ENCODE assay signal across 8 cellular contexts in the genomic region with DNA sequence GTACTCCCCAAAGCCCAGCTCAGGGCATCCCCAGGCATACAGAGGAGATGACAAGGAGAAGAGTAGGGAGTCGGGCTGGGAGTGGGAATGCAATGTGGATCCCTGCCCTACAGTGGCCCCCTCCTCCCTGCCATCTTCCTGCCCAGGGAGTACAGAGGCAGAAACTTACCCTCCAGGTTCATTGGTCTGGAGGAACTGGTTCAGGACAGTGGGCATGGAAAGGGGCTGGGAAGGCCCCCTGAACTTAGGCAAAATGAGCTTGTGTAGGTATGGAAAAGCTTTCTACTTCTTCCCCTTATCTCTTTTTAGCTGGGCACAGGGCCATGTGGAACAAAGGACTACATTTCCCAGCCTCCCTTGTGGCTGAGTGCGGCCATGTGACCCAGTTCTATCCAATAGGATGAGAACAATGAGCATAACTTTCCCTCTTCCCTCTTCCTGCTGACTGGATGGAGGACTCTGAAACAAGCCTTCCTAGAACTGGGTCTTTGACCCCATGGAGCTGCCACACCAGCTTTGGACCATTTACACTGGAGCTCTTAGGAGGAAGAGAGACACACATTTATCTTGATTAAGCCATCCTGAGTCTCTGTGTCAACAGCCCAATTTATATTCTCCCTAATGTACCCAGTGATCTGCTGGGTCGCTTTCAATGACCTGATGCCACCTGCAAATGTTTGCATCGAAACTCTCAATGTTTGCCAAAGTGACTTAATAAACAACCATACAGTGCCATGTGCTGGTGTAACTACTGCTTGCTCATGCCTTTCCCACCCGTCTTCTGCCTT. TPM values are rescaled to one million over a fixed set of nuclear protein-coding genes. Genes with fewer than 3 reads are reported as not detected.
DNase-seq lines count a peak whose midpoint lies in the region; ATAC-seq and TF ChIP-seq lines count a peak whose summit lies in the region.

No MANE protein-coding gene starts in this region.

- peak overlapping the region; percentile 31 for H3K4me3 ChIP-seq in CD4-positive, CD25-positive, alpha-beta regulatory T cell (ENCODE audit: low read depth, low read length)
- no peak overlapping the region for H3K4me3 ChIP-seq in mucosa of descending colon

- TF ChIP-seq CTCF in endothelial cell (IDR thresholded peaks at IDR 0.05; ENCODE audit: unreplicated experiment) (no peak), mucosa of descending colon (IDR thresholded peaks at IDR 0.05) (no peak)

- H3K9me3 ChIP-seq in CD4-positive, CD25-positive, alpha-beta regulatory T cell (ENCODE audit: control insufficient read depth in 2 of 2, low read length in 2 of 2), result no peaks in the 10 kb centered on the region
- no peaks in the 10 kb centered on the region for H3K9me3 ChIP-seq in mucosa of descending colon

- ATAC-seq in CD4-positive, CD25-positive, alpha-beta regulatory T cell (ENCODE audit: low read depth in 2 of 2), result peak; percentile 18 to 40
- peak; percentile 31 for ATAC-seq in GM21717 (IDR thresholded peaks at IDR 0.05; ENCODE audit: unreplicated experiment)
- ATAC-seq in mucosa of descending colon, result peak; percentile 81
- no peak for ATAC-seq in GM18520 (IDR thresholded peaks at IDR 0.05; ENCODE audit: unreplicated experiment)
- no peak for ATAC-seq in HG02870 (IDR thresholded peaks at IDR 0.05; ENCODE audit: unreplicated experiment)

- no peaks in the 10 kb centered on the region for H3K27me3 ChIP-seq in CD4-positive, CD25-positive, alpha-beta regulatory T cell (ENCODE audit: control insufficient read depth, insufficient read depth, low read length)

- no peaks in the 10 kb centered on the region for H3K36me3 ChIP-seq in CD4-positive, CD25-positive, alpha-beta regulatory T cell (ENCODE audit: control insufficient read depth, insufficient read depth, low read length)
- no peaks in the 10 kb centered on the region for H3K36me3 ChIP-seq in mucosa of descending colon (ENCODE audit: low read depth)

- H3K27me3 Mint-ChIP-seq in CD4-positive, CD25-positive, alpha-beta regulatory T cell, result no peaks in the 10 kb centered on the region
- H3K27me3 Mint-ChIP-seq in endothelial cell (ENCODE audit: unreplicated experiment), result peaks cover 2% of the 10 kb centered on the region

- intact Hi-C loops in mucosa of descending colon (cut with DNase I, micrococcal nuclease), result no loop called here

- no peaks in the 10 kb centered on the region for H3K36me3 Mint-ChIP-seq in CD4-positive, CD25-positive, alpha-beta regulatory T cell
- no peaks in the 10 kb centered on the region for H3K36me3 Mint-ChIP-seq in endothelial cell (ENCODE audit: low read depth, unreplicated experiment)

- peak; percentile 38 to 62 (median 44) for DNase-seq in CD4-positive, CD25-positive, alpha-beta regulatory T cell
- DNase-seq in NCI-H1930 (lab: John Stamatoyannopoulos, UW) (peak; percentile 31 to 33), T follicular helper cell (ENCODE audit: low read depth) (peak; percentile 19), endothelial cell (ENCODE audit: low spot score) (peak; percentile 51), mucosa of descending colon (peak in 2 of 3 donors; percentile 36 to 74)

- peaks cover 6 to 45% (median 36%) of the 10 kb centered on the region in 4 donors for H3K4me1 Mint-ChIP-seq in CD4-positive, CD25-positive, alpha-beta regulatory T cell
- peaks cover 22% of the 10 kb centered on the region for H3K4me1 Mint-ChIP-seq in endothelial cell (ENCODE audit: unreplicated experiment)

- H3K4me1 ChIP-seq in CD4-positive, CD25-positive, alpha-beta regulatory T cell (ENCODE audit: control insufficient read depth, insufficient read depth, low read length, poor library complexity, severe bottlenecking), result peaks cover 57% of the 10 kb centered on the region
- no peaks in the 10 kb centered on the region for H3K4me1 ChIP-seq in mucosa of descending colon (ENCODE audit: low read depth)

- peak overlapping the region in 3 of 4 donors; percentile 12 to 47 (median 36) for H3K4me3 Mint-ChIP-seq in CD4-positive, CD25-positive, alpha-beta regulatory T cell
- H3K4me3 Mint-ChIP-seq in endothelial cell (ENCODE audit: unreplicated experiment), result no peak overlapping the region

- peak overlapping the region; percentile 33 for H3K27ac ChIP-seq in CD4-positive, CD25-positive, alpha-beta regulatory T cell (ENCODE audit: insufficient read depth, low read length, poor library complexity, severe bottlenecking)

- H3K27ac Mint-ChIP-seq in CD4-positive, CD25-positive, alpha-beta regulatory T cell, result peak overlapping the region in 2 of 3 donors; percentile 45 to 52
- no peak overlapping the region for H3K27ac Mint-ChIP-seq in endothelial cell (ENCODE audit: unreplicated experiment)

- H3K9me3 Mint-ChIP-seq in CD4-positive, CD25-positive, alpha-beta regulatory T cell, result no peaks in the 10 kb centered on the region
- H3K9me3 Mint-ChIP-seq in endothelial cell (ENCODE audit: unreplicated experiment), result no peaks in the 10 kb centered on the region

RNA-seq across cellular contexts. Expression of gene HMCN2, which starts 25.0 kb away (rescaled TPM):
- total RNA-seq in CD4-positive, CD25-positive, alpha-beta regulatory T cell, result not detected
- not detected for polyA plus RNA-seq in CD4-positive, CD25-positive, alpha-beta regulatory T cell
- 29.6 TPM for total RNA-seq in endothelial cell (ENCODE audit: unreplicated experiment)
- 10 to 100 TPM; 28.1 to 40.5 (median 33.2) TPM for total RNA-seq in mucosa of descending colon

Comparison
In these comparisons a context has a peak if more than half of its experiments do, and no peak if none do; other contexts are left out.
1. ATAC-seq: peak in CD4-positive, CD25-positive, alpha-beta regulatory T cell (2 of 2), GM21717 (single experiment) and mucosa of descending colon (single experiment); none in GM18520 (single experiment) and HG02870 (single experiment).
2. RNA of gene HMCN2, which starts 25.0 kb away (total RNA-seq): 28.1 to 40.5 TPM in mucosa of descending colon and 29.6 TPM in endothelial cell (single experiment); not detected in CD4-positive, CD25-positive, alpha-beta regulatory T cell (single experiment); every median in the first group is over 10 times any median in the second.
3. Peak in every context shown above with its lines, with median percentiles within 50 percentile points of each other: DNase-seq.